Comparison of ENCODE assay signal across 9 cellular contexts in genomic region chr3:14410501-14411165, GRCh38. TPM values are rescaled to one million over a fixed set of nuclear protein-coding genes. Genes with fewer than 3 reads are reported as not detected.
DNase-seq lines count a peak whose midpoint lies in the region; ATAC-seq and TF ChIP-seq lines count a peak whose summit lies in the region.
"Had no signal": no experiment of that assay in that cellular context is flagged by ENCODE, and none has a peak within 500 bp of the region (broad histone marks: within the 10 kb centered on the region; RNA-seq: fewer than 3 reads in every experiment).

No MANE protein-coding gene starts in this region.

- H3K4me1 ChIP-seq in right atrium auricular region (peaks cover 0 to 45% of the 10 kb centered on the region in 2 donors), upper lobe of left lung (peaks cover 58 to 79% (median 72%) of the 10 kb centered on the region in 4 donors)

- intact Hi-C loops in Calu3 (cut with micrococcal nuclease; ENCODE audit: unreplicated experiment), result no loop called here

- ATAC-seq in HG03354 (IDR thresholded peaks at IDR 0.05; ENCODE audit: poor library complexity, severe bottlenecking, unreplicated experiment) (peak; percentile 70), WTC11 (no peak), upper lobe of left lung (ENCODE audit: low FRiP score in 2 of 2) (peak; percentile 82 to 83), HG02763 (IDR thresholded peaks at IDR 0.05; ENCODE audit: unreplicated experiment) (no peak)

- peaks cover 42% of the 10 kb centered on the region for H3K36me3 Mint-ChIP-seq in Calu3 (ENCODE audit: insufficient read depth, unreplicated experiment)
- H3K36me3 Mint-ChIP-seq in WTC11, result peaks cover 38% of the 10 kb centered on the region

- H3K36me3 ChIP-seq in right atrium auricular region (no peaks in the 10 kb centered on the region), upper lobe of left lung (peaks cover 0 to 12% (median 4%) of the 10 kb centered on the region in 4 donors)

- H3K27me3 Mint-ChIP-seq in Calu3 (ENCODE audit: unreplicated experiment), result no peaks in the 10 kb centered on the region
- no peaks in the 10 kb centered on the region for H3K27me3 Mint-ChIP-seq in WTC11 (ENCODE audit: low read depth)

- DNase-seq in Calu3 (peak; percentile 62), WTC11 (ENCODE audit: low spot score) (no peak), right atrium auricular region (ENCODE audit: low spot score) (peak; percentile 75), upper lobe of left lung (peak in 1 of 2 donors; percentile 95), cerebellar nuclear complex (lab: John Stamatoyannopoulos, UW) (no peak), GM19240 (ENCODE audit: insufficient read length, low spot score) (no peak)

- TF ChIP-seq POLR2A in upper lobe of left lung (IDR thresholded peaks at IDR 0.05), result peak in 1 of 4 donors; percentile 54

- H3K27ac Mint-ChIP-seq in Calu3 (ENCODE audit: unreplicated experiment), result peak overlapping the region; percentile 86
- peak overlapping the region; percentile 94 for H3K27ac Mint-ChIP-seq in WTC11

- H3K4me3 ChIP-seq in right atrium auricular region (no peak overlapping the region), upper lobe of left lung (no peak overlapping the region)

- peak in 1 of 4 donors; percentile 94 for TF ChIP-seq EP300 in upper lobe of left lung (IDR thresholded peaks at IDR 0.05)

- POLR2A ChIA-PET in WTC11 (lab: Charles Lee), result no interaction called here

- no peaks in the 10 kb centered on the region for H3K9me3 Mint-ChIP-seq in Calu3 (ENCODE audit: low read depth, unreplicated experiment)
- H3K9me3 Mint-ChIP-seq in WTC11, result no peaks in the 10 kb centered on the region

- 63 to 71% methylated on average over 6 of the region's 6 CpGs for WGBS in upper lobe of left lung, 2 donors

- no peaks in the 10 kb centered on the region for H3K27me3 ChIP-seq in right atrium auricular region
- no peaks in the 10 kb centered on the region for H3K27me3 ChIP-seq in upper lobe of left lung

- H3K4me3 Mint-ChIP-seq in Calu3 (ENCODE audit: low read depth, unreplicated experiment) (no peak overlapping the region), WTC11 (no peak overlapping the region)

- BruUV-seq in Calu3 (replicated peaks; lab: Mats Ljungman, UMichigan), result no TSS peak

- CTCF ChIA-PET in Calu3 (lab: Charles Lee), result interaction anchor here (0.8 to 1.0 kb wide), 3 partner anchors 42 to 210 kb away, joined by 3 to 4 read pairs (median 4); no protein-coding TSS in a partner anchor
- CTCF ChIA-PET in WTC11 (lab: Charles Lee), result interaction anchor here (2.1 to 3.0 kb wide), 2 partner anchors 8 to 48 kb away, joined by 10 read pairs; partner anchors contain the start of gene SLC6A6

- peaks cover 32% of the 10 kb centered on the region for H3K4me1 Mint-ChIP-seq in Calu3 (ENCODE audit: low read depth, unreplicated experiment)
- peaks cover 81% of the 10 kb centered on the region for H3K4me1 Mint-ChIP-seq in WTC11

- H3K9me3 ChIP-seq in right atrium auricular region (no peaks in the 10 kb centered on the region), upper lobe of left lung (no peaks in the 10 kb centered on the region)

- H3K27ac ChIP-seq in right atrium auricular region, result peak overlapping the region; percentile 31 to 63
- H3K27ac ChIP-seq in upper lobe of left lung, result peak overlapping the region; percentile 78 to 90 (median 88)
- H3K27ac ChIP-seq: KMS-11 had no signal

- TF ChIP-seq CTCF in Calu3 (IDR thresholded peaks at IDR 0.05; ENCODE audit: unreplicated experiment) (no peak), WTC11 (IDR thresholded peaks at IDR 0.05) (no peak), right atrium auricular region (IDR thresholded peaks at IDR 0.05) (no peak), upper lobe of left lung (IDR thresholded peaks at IDR 0.05) (no peak)

TF ChIP-seq in WTC11, 78 proteins besides CTCF, POLR2A, EP300 and RAD21:
- TF ChIP-seq ZNF121 (CRISPR knock-in tag; IDR thresholded peaks at IDR 0.05) (no peak), ZNF532 (CRISPR knock-in tag; IDR thresholded peaks at IDR 0.05; ENCODE audit: borderline replicate concordance) (no peak), CBFB (CRISPR knock-in tag; IDR thresholded peaks at IDR 0.05; ENCODE audit: low read depth) (no peak), PRRX2 (CRISPR knock-in tag; IDR thresholded peaks at IDR 0.05) (no peak), EMX1 (CRISPR knock-in tag; IDR thresholded peaks at IDR 0.05) (no peak), CDX4 (CRISPR knock-in tag; IDR thresholded peaks at IDR 0.05; ENCODE audit: borderline replicate concordance) (no peak), RELA (CRISPR knock-in tag; IDR thresholded peaks at IDR 0.05; ENCODE audit: borderline replicate concordance) (no peak), ATF3 (CRISPR knock-in tag; conservative IDR thresholded peaks at IDR 0.05) (no peak), ZNF317 (CRISPR knock-in tag; IDR thresholded peaks at IDR 0.05; ENCODE audit: borderline replicate concordance, low read depth) (no peak), KAT7 (CRISPR knock-in tag; IDR thresholded peaks at IDR 0.05; ENCODE audit: borderline replicate concordance) (no peak), ATF1 (CRISPR knock-in tag; IDR thresholded peaks at IDR 0.05) (no peak)

RNA-seq across cellular contexts. Expression of gene SLC6A6, which starts 8.2 kb away (rescaled TPM):
- 46.3 and 48.3 TPM in 2 replicates for total RNA-seq in Calu3 (2022)
- total RNA-seq in WTC11 (2021), result 144 to 211 TPM (median 147 TPM) in 3 replicates
- total RNA-seq in right atrium auricular region, result 10 to 100 TPM; 81.5 to 85.9 TPM
- total RNA-seq in upper lobe of left lung, result 100 to 1,000 TPM in 2 of 6 donors, 10 to 100 TPM in 4; 60.6 to 154 (median 92.8) TPM

Comparison
In these comparisons a context has a peak if more than half of its experiments do, and no peak if none do; other contexts are left out.
1. DNase-seq: peak in Calu3 (single experiment) and right atrium auricular region (single experiment); none in WTC11 (single experiment), cerebellar nuclear complex (0 of 2) and GM19240 (single experiment).
2. ATAC-seq: peak in HG03354 (single experiment) and upper lobe of left lung (2 of 2); none in WTC11 (single experiment) and HG02763 (single experiment).